14 cellular contexts compared by ENCODE assay signal in genomic region chr10:125691160-125691981, GRCh38. TPM values are rescaled to one million over a fixed set of nuclear protein-coding genes. Genes with fewer than 3 reads are reported as not detected.
A peak's percentile ranks its signal among the peaks of the same experiment; 100 is the strongest.
DNase-seq lines count a peak whose midpoint lies in the region; ATAC-seq and TF ChIP-seq lines count a peak whose summit lies in the region.
"Had no signal": no experiment of that assay in that cellular context is flagged by ENCODE, and none has a peak within 500 bp of the region (broad histone marks: within the 10 kb centered on the region; RNA-seq: fewer than 3 reads in every experiment).

No MANE protein-coding gene starts in this region.

- no TSS peak for BruUV-seq in MCF 10A (replicated peaks; lab: Mats Ljungman, UMichigan)

- H3K27ac Mint-ChIP-seq in MCF 10A (ENCODE audit: low read depth, unreplicated experiment), result no peak overlapping the region
- H3K27ac Mint-ChIP-seq: activated CD8-positive, alpha-beta memory T cell treated with anti-CD3 and anti-CD28 coated beads, Interleukin-2, amount 10 ng/mL, durations not matched to agents 7 days and 5 days had no signal

- no peaks in the 10 kb centered on the region for H3K36me3 Mint-ChIP-seq in MCF 10A (ENCODE audit: insufficient read depth, unreplicated experiment)
- H3K36me3 Mint-ChIP-seq: activated CD8-positive, alpha-beta memory T cell treated with anti-CD3 and anti-CD28 coated beads, Interleukin-2, amount 10 ng/mL, durations not matched to agents 7 days and 5 days had no signal

- no peak for ATAC-seq in heart right ventricle
- ATAC-seq: A549; activated CD8-positive, alpha-beta memory T cell treated with anti-CD3 and anti-CD28 coated beads, Interleukin-2, amount 10 ng/mL, durations not matched to agents 7 days and 5 days had no signal

- intact Hi-C loops in heart right ventricle (cut with DNase I), result no loop called here
- intact Hi-C loops in MCF 10A (cut with micrococcal nuclease), result no loop called here
- intact Hi-C loops in lower leg skin (cut with DNase I; ENCODE audit: low total_unique reads), result no loop called here

- POLR2A ChIA-PET in MCF 10A (lab: Yijun Ruan, JAX), result no interaction called here

- DNase-seq in NCI-H1417 (lab: John Stamatoyannopoulos, UW), result peak; percentile 5 to 33 (median 28)
- DNase-seq in NCI-H1417 treated with DMSO at 0.1 percent for 48 hours (lab: John Stamatoyannopoulos, UW), result no peak
- peak; percentile 16 for DNase-seq in MG63
- peak; percentile 35 for DNase-seq in epithelial cell of esophagus (ENCODE audit: low read depth)
- DNase-seq in retinal pigment epithelial cell (ENCODE audit: low read depth), result peak; percentile 71
- DNase-seq in heart right ventricle, result no peak
- no peak for DNase-seq in MCF 10A (ENCODE audit: unreplicated experiment)
- DNase-seq in lower leg skin (ENCODE audit: low spot score in 2 of 2), result no peak
- DNase-seq: activated CD8-positive, alpha-beta memory T cell treated with anti-CD3 and anti-CD28 coated beads, Interleukin-2, amount 10 ng/mL, durations not matched to agents 7 days and 5 days; effector memory CD4-positive, alpha-beta T cell had no signal

- no peaks in the 10 kb centered on the region for H3K9me3 Mint-ChIP-seq in MCF 10A (ENCODE audit: unreplicated experiment)

- no peak overlapping the region for H3K4me3 ChIP-seq in MG63
- H3K4me3 ChIP-seq in epithelial cell of esophagus (ENCODE audit: low read length), result no peak overlapping the region
- H3K4me3 ChIP-seq in retinal pigment epithelial cell (ENCODE audit: low read length), result no peak overlapping the region
- no peak overlapping the region for H3K4me3 ChIP-seq in heart right ventricle
- H3K4me3 ChIP-seq in lower leg skin (ENCODE audit: low read depth, poor library complexity, severe bottlenecking), result no peak overlapping the region
- H3K4me3 ChIP-seq: A549, right atrium auricular region, thoracic aorta had no signal

- H3K27ac ChIP-seq in heart right ventricle, result no peak overlapping the region
- H3K27ac ChIP-seq: A549, right atrium auricular region, thoracic aorta had no signal

- H3K27me3 Mint-ChIP-seq in MCF 10A (ENCODE audit: insufficient read depth, unreplicated experiment), result peaks cover 17% of the 10 kb centered on the region

- TF ChIP-seq POLR2A in lower leg skin (IDR thresholded peaks at IDR 0.05), result no peak

- H3K36me3 ChIP-seq in MG63 (no peaks in the 10 kb centered on the region), heart right ventricle (no peaks in the 10 kb centered on the region)
- H3K36me3 ChIP-seq: right atrium auricular region, thoracic aorta had no signal

- H3K4me1 ChIP-seq in heart right ventricle, result no peaks in the 10 kb centered on the region
- H3K4me1 ChIP-seq: right atrium auricular region had no signal

- WGBS in heart right ventricle, 2 donors, result 84 to 87% methylated on average over 19 of the region's 19 CpGs
- 83 to 84% methylated on average over 19 of the region's 19 CpGs for WGBS in lower leg skin, 2 donors

- CTCF ChIA-PET in MCF 10A (lab: Yijun Ruan, JAX), result no interaction called here

- H3K9me3 ChIP-seq in MG63 (0 out of 2 replicates have a peak, but pooled peaks cover 2% of the 10 kb centered on the region), heart right ventricle (no peaks in the 10 kb centered on the region)
- H3K9me3 ChIP-seq: A549, right atrium auricular region, thoracic aorta had no signal

- no peaks in the 10 kb centered on the region for H3K4me1 Mint-ChIP-seq in MCF 10A (ENCODE audit: insufficient read depth, unreplicated experiment)
- H3K4me1 Mint-ChIP-seq: activated CD8-positive, alpha-beta memory T cell treated with anti-CD3 and anti-CD28 coated beads, Interleukin-2, amount 10 ng/mL, durations not matched to agents 7 days and 5 days had no signal

- H3K27me3 ChIP-seq in MG63 (no peaks in the 10 kb centered on the region), heart right ventricle (peaks cover 0 to 11% (median 4%) of the 10 kb centered on the region in 7 donors)
- H3K27me3 ChIP-seq: right atrium auricular region had no signal

- no peak for TF ChIP-seq CTCF in epithelial cell of esophagus (IDR thresholded peaks at IDR 0.05; ENCODE audit: insufficient read depth, low read depth, low read length, missing control alignments)
- TF ChIP-seq CTCF in retinal pigment epithelial cell (conservative IDR thresholded peaks at IDR 0.05; ENCODE audit: low read depth, low read length), result no peak
- no peak for TF ChIP-seq CTCF in heart right ventricle (IDR thresholded peaks at IDR 0.05)
- no peak for TF ChIP-seq CTCF in MCF 10A (IDR thresholded peaks at IDR 0.05; ENCODE audit: unreplicated experiment)
- no peak for TF ChIP-seq CTCF in lower leg skin (IDR thresholded peaks at IDR 0.05)

- no peak overlapping the region for H3K4me3 Mint-ChIP-seq in MCF 10A (ENCODE audit: unreplicated experiment)
- H3K4me3 Mint-ChIP-seq: activated CD8-positive, alpha-beta memory T cell treated with anti-CD3 and anti-CD28 coated beads, Interleukin-2, amount 10 ng/mL, durations not matched to agents 7 days and 5 days had no signal

RNA-seq across cellular contexts. Expression of gene TEX36, which starts 8.4 kb away (rescaled TPM):
- not detected in 2 replicates for total RNA-seq in MG63 (2014; rRNA removed; shearing (Covaris generic); ENCODE audit: low replicate concordance)
- not detected for total RNA-seq in heart right ventricle
- not detected for polyA plus RNA-seq in heart right ventricle
- total RNA-seq in MCF 10A (2022), result not detected in 2 replicates
- not detected for total RNA-seq in lower leg skin
- total RNA-seq: activated CD8-positive, alpha-beta memory T cell treated with anti-CD3 and anti-CD28 coated beads, Interleukin-2, amount 10 ng/mL, durations not matched to agents 7 days and 5 days; right atrium auricular region; thoracic aorta had no signal
- polyA plus RNA-seq: A549, adipose tissue had no signal

RNA-seq across cellular contexts. Expression of gene EDRF1, which starts 28.1 kb away (rescaled TPM):
- 13.6 and 16.7 TPM in 2 replicates for total RNA-seq in MG63 (2014; rRNA removed; shearing (Covaris generic); ENCODE audit: low replicate concordance)
- total RNA-seq in heart right ventricle, result 10 to 100 TPM in 6 of 10 donors, 1 to 10 TPM in 4; 7.7 to 13.2 (median 10.2) TPM
- polyA plus RNA-seq in heart right ventricle, result 10 to 100 TPM in 1 of 2 donors, 1 to 10 TPM in 1; 7.6 to 19.2 TPM
- 24.1 and 28.2 TPM in 2 replicates for total RNA-seq in MCF 10A (2022)
- 10 to 100 TPM; 12.8 to 20.8 (median 19.3) TPM for total RNA-seq in lower leg skin

Comparison
In these comparisons a context has a peak if more than half of its experiments do, and no peak if none do; other contexts are left out.
1. DNase-seq: peak in NCI-H1417 (3 of 3), MG63 (single experiment), epithelial cell of esophagus (single experiment) and retinal pigment epithelial cell (single experiment); none in NCI-H1417 treated with DMSO at 0.1 percent for 48 hours (single experiment), heart right ventricle (0 of 2), MCF 10A (single experiment) and lower leg skin (0 of 2).